ENCODE assay signal across 1 cellular context in genomic region chr1:109083923-109084322, GRCh38.
TF ChIP-seq lines count a peak whose summit lies in the region.

No MANE protein-coding gene starts in this region.

TF ChIP-seq in H1, 55 proteins besides CTCF, POLR2A, EP300 and RAD21 (continued from another document):
- TF ChIP-seq SUZ12 (IDR thresholded peaks at IDR 0.05; ENCODE audit: low read length) (no peak), SP4 (IDR thresholded peaks at IDR 0.05; ENCODE audit: low read length) (no peak), SIRT6 (IDR thresholded peaks at IDR 0.05; ENCODE audit: low read length) (no peak)
